In genomic region chr17:28115046-28115445, GRCh38 we compare ENCODE assay signal across 19 cellular contexts.
A peak's percentile ranks its signal among the peaks of the same experiment; 100 is the strongest.
DNase-seq lines count a peak whose midpoint lies in the region; ATAC-seq and TF ChIP-seq lines count a peak whose summit lies in the region.
"Had no signal": no experiment of that assay in that cellular context is flagged by ENCODE, and none has a peak within 500 bp of the region (broad histone marks: within the 10 kb centered on the region; RNA-seq: fewer than 3 reads in every experiment).

No MANE protein-coding gene starts in this region.

- H3K27ac ChIP-seq in GM23338 (ENCODE audit: low read depth) (0 out of 2 replicates have a peak overlapping the region, but pooled peaks have one; percentile 14), endodermal cell (ENCODE audit: low read depth, low read length) (no peak overlapping the region), mesendoderm (ENCODE audit: low read depth, low read length) (no peak overlapping the region)
- H3K27ac ChIP-seq: HL-60 had no signal

- H2BK15ac ChIP-seq in mesendoderm (replicated peaks; ENCODE audit: low read depth) = no peak overlapping the region

- H4K5ac ChIP-seq in mesendoderm (ENCODE audit: low read length) = no peak overlapping the region

- H4K8ac ChIP-seq in mesendoderm (ENCODE audit: low read depth, low read length) = no peak overlapping the region

- H3K4me1 ChIP-seq in GM23338 (ENCODE audit: insufficient read depth) = peaks cover 66% of the 10 kb centered on the region
- H3K4me1 ChIP-seq in endodermal cell (ENCODE audit: control insufficient read depth, insufficient read depth, low read length) = peaks cover 4% of the 10 kb centered on the region
- H3K4me1 ChIP-seq in mesendoderm (ENCODE audit: control insufficient read depth, low read depth, low read length) = peaks cover 14% of the 10 kb centered on the region

- H3K9me2 ChIP-seq in GM23338 (ENCODE audit: insufficient read depth) = no peaks in the 10 kb centered on the region

- H3K18ac ChIP-seq in mesendoderm (ENCODE audit: low read length) = no peak overlapping the region

- H3K27me3 ChIP-seq in GM23338 (ENCODE audit: insufficient read depth) (no peaks in the 10 kb centered on the region), endodermal cell (ENCODE audit: control insufficient read depth, insufficient read depth, low read length, poor library complexity, severe bottlenecking) (no peaks in the 10 kb centered on the region), mesendoderm (ENCODE audit: insufficient read depth, low read length, poor library complexity) (no peaks in the 10 kb centered on the region)

- H3K23ac ChIP-seq in mesendoderm (ENCODE audit: low read length) = no peak overlapping the region

- H3K36me3 ChIP-seq in GM23338 (ENCODE audit: insufficient read depth) (no peaks in the 10 kb centered on the region), endodermal cell (ENCODE audit: control insufficient read depth, insufficient read depth, low read length) (no peaks in the 10 kb centered on the region), mesendoderm (ENCODE audit: control insufficient read depth, insufficient read depth, low read length) (no peaks in the 10 kb centered on the region)

- no peak overlapping the region for H3K56ac ChIP-seq in mesendoderm (ENCODE audit: low read length)

- peaks cover 7% of the 10 kb centered on the region; the same call in 1 of the 2 replicates for H4K20me1 ChIP-seq in GM23338 (replicated peaks; ENCODE audit: insufficient read depth)

- peak overlapping the region; percentile 65 for H2BK5ac ChIP-seq in mesendoderm (ENCODE audit: low read length)

- no peaks in the 10 kb centered on the region for H3K9me3 Mint-ChIP-seq in GM23338
- peaks cover 4% of the 10 kb centered on the region for H3K9me3 Mint-ChIP-seq in endodermal cell
- H3K9me3 Mint-ChIP-seq: CD4-positive, alpha-beta T cell had no signal

- no peak overlapping the region for H3K4ac ChIP-seq in mesendoderm (ENCODE audit: low read depth, low read length)

- H3K79me1 ChIP-seq in mesendoderm (ENCODE audit: low read length) = peaks cover 2% of the 10 kb centered on the region

- no peak for TF ChIP-seq CTCF in GM23338 (conservative IDR thresholded peaks at IDR 0.05; ENCODE audit: low read depth in 2 of 2)
- TF ChIP-seq CTCF in LNCaP clone FGC (IDR thresholded peaks at IDR 0.05; ENCODE audit: control insufficient read depth, extremely low read depth, insufficient read depth) = no peak
- no peak for TF ChIP-seq CTCF in endodermal cell (conservative IDR thresholded peaks at IDR 0.05)

- no peak overlapping the region for H2BK120ac ChIP-seq in mesendoderm (ENCODE audit: low read depth, low read length)

- H3K27me3 Mint-ChIP-seq in GM23338 (ENCODE audit: insufficient read depth, low read depth, poor library complexity) (peaks cover 1% of the 10 kb centered on the region), endodermal cell (ENCODE audit: insufficient read depth) (no peaks in the 10 kb centered on the region)
- H3K27me3 Mint-ChIP-seq: B cell; CD4-positive, alpha-beta T cell; IgD-negative memory B cell had no signal

- H3K4me3 ChIP-seq in GM23338 = no peak overlapping the region
- no peak overlapping the region for H3K4me3 ChIP-seq in LNCaP clone FGC (ENCODE audit: low read depth, low read length)
- H3K4me3 ChIP-seq in endodermal cell (ENCODE audit: low read length) = no peak overlapping the region
- H3K4me3 ChIP-seq in mesendoderm (ENCODE audit: low read length) = no peak overlapping the region
- H3K4me3 ChIP-seq: GM12878 had no signal

- peak overlapping the region; percentile 25; the same call in 1 of the 2 replicates for H3K27ac Mint-ChIP-seq in GM23338
- no peak overlapping the region for H3K27ac Mint-ChIP-seq in endodermal cell
- H3K27ac Mint-ChIP-seq: B cell; CD4-positive, alpha-beta T cell; HFFc6; IgD-negative memory B cell had no signal

- peaks cover 67% of the 10 kb centered on the region for H3K4me1 Mint-ChIP-seq in GM23338
- peaks cover 53% of the 10 kb centered on the region for H3K4me1 Mint-ChIP-seq in endodermal cell

- H3K9ac ChIP-seq in endodermal cell (ENCODE audit: extremely low read depth, low read length, poor library complexity, severe bottlenecking) (no peak overlapping the region), mesendoderm (ENCODE audit: low read length) (no peak overlapping the region)

- H3K9me3 ChIP-seq in endodermal cell (ENCODE audit: control insufficient read depth, low read length) = peaks cover 4% of the 10 kb centered on the region

- WGBS in endodermal cell (ENCODE audit: insufficient coverage in 1 of 2, insufficient read length in 1 of 2), 2 experiments = 82 to 100% methylated on average over 1 of the region's 1 CpG
- WGBS in mesendoderm (ENCODE audit: extremely low coverage, insufficient coverage, low lambda C conversion rate) = no CpG with 5 or more reads among the region's 1 CpG

- H3K79me2 ChIP-seq in GM23338 (replicated peaks; ENCODE audit: insufficient read depth) = peaks cover 92% of the 10 kb centered on the region
- H3K79me2 ChIP-seq in mesendoderm (ENCODE audit: control insufficient read depth, insufficient read depth, low read length) = peaks cover 4% of the 10 kb centered on the region

- H3K36me3 Mint-ChIP-seq in GM23338 (ENCODE audit: low read depth) (0 out of 3 replicates have a peak, but pooled peaks cover 3% of the 10 kb centered on the region), endodermal cell (ENCODE audit: low read depth) (peaks cover 5% of the 10 kb centered on the region)

- H3K4me3 Mint-ChIP-seq in GM23338 (peak overlapping the region; percentile 23; the same call in 1 of the 3 replicates), endodermal cell (no peak overlapping the region)
- H3K4me3 Mint-ChIP-seq: B cell; CD4-positive, alpha-beta T cell; HFFc6; IgD-negative memory B cell had no signal

- ATAC-seq in GM23338 (peak; percentile 37), HG03196 (IDR thresholded peaks at IDR 0.05; ENCODE audit: unreplicated experiment) (no peak)
- ATAC-seq: GM12878 had no signal

- H3F3A ChIP-seq in GM23338 (replicated peaks; ENCODE audit: low read depth) = no peaks in the 10 kb centered on the region

- peak overlapping the region; percentile 60 for H2AK5ac ChIP-seq in mesendoderm (ENCODE audit: low read length)

- DNase-seq in GM23338 (ENCODE audit: low spot score) (no peak), LNCaP clone FGC (ENCODE audit: low read depth) (peak; percentile 17), endodermal cell (peak; percentile 45), mesendoderm (peak; percentile 16), NCI-H446 (lab: John Stamatoyannopoulos, UW) (no peak), AG08395 (ENCODE audit: low spot score) (no peak), SKM-1 (lab: John Stamatoyannopoulos, UW; ENCODE audit: unreplicated experiment) (no peak)
- DNase-seq: ACHN; C1 segment of cervical spinal cord; Calu3; CD4-positive, alpha-beta T cell; DMS 273 treated with DMSO at 0.1 percent for 48 hours; HCEC 1CT; HFFc6 had no signal

- no peak overlapping the region for H2AFZ ChIP-seq in GM23338

- H3K4me2 ChIP-seq in GM23338 (no peak overlapping the region), mesendoderm (ENCODE audit: low read length) (no peak overlapping the region)

Comparison
In these comparisons a context has a peak if more than half of its experiments do, and no peak if none do; other contexts are left out.
1. DNase-seq: peak in LNCaP clone FGC (single experiment), endodermal cell (single experiment) and mesendoderm (single experiment); none in GM23338 (single experiment), NCI-H446 (0 of 2), AG08395 (single experiment) and SKM-1 (single experiment).